In genomic region chr6:149941583-149942460, GRCh38 we compare ENCODE assay signal across 8 cellular contexts. TPM values are rescaled to one million over a fixed set of nuclear protein-coding genes. Genes with fewer than 3 reads are reported as not detected.
DNase-seq lines count a peak whose midpoint lies in the region; ATAC-seq, FAIRE-seq and TF ChIP-seq lines count a peak whose summit lies in the region.

Gene ULBP2, plus strand, starts transcription at chr6:149942014. Its CDS starts 59 bp downstream, at chr6:149942073.

- peaks cover 13 to 29% (median 25%) of the 10 kb centered on the region in 4 donors for H3K4me1 ChIP-seq in transverse colon

- peak in 1 of 5 experiments; percentile 7 for TF ChIP-seq CTCF in transverse colon (IDR thresholded peaks at IDR 0.05)

- H3K27me3 Mint-ChIP-seq in T-helper 17 cell, result peaks cover 44% of the 10 kb centered on the region

- peak within 1 kb of the TSS; percentile 94 for H3K27ac Mint-ChIP-seq in T-helper 17 cell

- H3K27ac ChIP-seq in transverse colon, result peak within 1 kb of the TSS in 1 of 4 donors; percentile 21

- no peak for TF ChIP-seq POLR2A in transverse colon (IDR thresholded peaks at IDR 0.05)

- peak within 1 kb of the TSS; percentile 92 for H3K4me3 Mint-ChIP-seq in T-helper 17 cell

- peaks cover 22% of the 10 kb centered on the region for H3K4me1 Mint-ChIP-seq in T-helper 17 cell

- H3K36me3 Mint-ChIP-seq in T-helper 17 cell (ENCODE audit: low read depth), result no peaks in the 10 kb centered on the region

- TF ChIP-seq EP300 in transverse colon (IDR thresholded peaks at IDR 0.05; ENCODE audit: low read depth), result no peak

- H3K9me3 ChIP-seq in T-helper 17 cell (ENCODE audit: control insufficient read depth, low read length, poor library complexity, severe bottlenecking) (no peaks in the 10 kb centered on the region), transverse colon (no peaks in the 10 kb centered on the region)

- H3K36me3 ChIP-seq in transverse colon, result no peaks in the 10 kb centered on the region

- H3K27me3 ChIP-seq in transverse colon, result peaks cover 70% of the 10 kb centered on the region

- 1% methylated on average over 15 to 62 of the region's 62 CpGs for WGBS in transverse colon (ENCODE audit: low coverage in 1 of 2), 2 donors

- no peak for FAIRE-seq in GM19239 (lab: Jason Lieb, UNC)

- in situ Hi-C loops in transverse colon (cut with MboI; ENCODE audit: low pct_ligation_motif_present in 1 of 4, low pct_unique_long_range_greater_than_20kb in 1 of 4, low sequenced_read_pairs in 3 of 4), result loop anchor here in 2 of 4 donors (10.0 kb wide), 1 partner anchor 53 kb away; no protein-coding TSS in a partner anchor

- ATAC-seq in GM18519 (IDR thresholded peaks at IDR 0.05; ENCODE audit: low FRiP score, unreplicated experiment) (peak; percentile 45), T-helper 17 cell (peak; percentile 86), left cardiac atrium (peak; percentile 93 to 98)

- peak within 1 kb of the TSS; percentile 3 to 57 (median 42) for H3K4me3 ChIP-seq in transverse colon

- peak; percentile 75 for DNase-seq in NCI-H1436 (lab: John Stamatoyannopoulos, UW)
- DNase-seq in T-helper 17 cell, result peak; percentile 79 to 89 (median 83)
- peak; percentile 94 for DNase-seq in amniotic stem cell (lab: John Stamatoyannopoulos, UW)
- DNase-seq in left cardiac atrium, result peak; percentile 93
- peak; percentile 96 for DNase-seq in posterior vena cava (ENCODE audit: low spot score)
- DNase-seq in transverse colon, result peak; percentile 73
- no peak for DNase-seq in GM19239 (ENCODE audit: insufficient read length, low spot score)

- intact Hi-C loops in left cardiac atrium (cut with DNase I), result no loop called here
- intact Hi-C loops in posterior vena cava (cut with DNase I), result no loop called here
- intact Hi-C loops in transverse colon (cut with DNase I; ENCODE audit: low total_unique reads), result no loop called here

RNA-seq across cellular contexts. Expression of gene ULBP2, which starts in this region (rescaled TPM):
- total RNA-seq in T-helper 17 cell (1 to 10 TPM; 2.8 to 3.7 TPM), left cardiac atrium (1 to 10 TPM in 1 of 2 donors, under 1 TPM in 1; 0.71 to 1.1 TPM), posterior vena cava (under 1 TPM; 0.43 to 0.51 TPM), transverse colon (not detected)

Comparison
In these comparisons a context has a peak if more than half of its experiments do, and no peak if none do; other contexts are left out.
1. Peak in DNase-seq in posterior vena cava; RNA of the gene not detected or under 1 TPM.
2. Peak in DNase-seq and H3K4me3 ChIP-seq in transverse colon; RNA of the gene not detected or under 1 TPM.
3. ATAC-seq: peak in every context shown above with its lines; median percentile 96 in left cardiac atrium; 86 in T-helper 17 cell; 45 in GM18519.